24 cellular contexts compared by ENCODE assay signal in the genomic region with DNA sequence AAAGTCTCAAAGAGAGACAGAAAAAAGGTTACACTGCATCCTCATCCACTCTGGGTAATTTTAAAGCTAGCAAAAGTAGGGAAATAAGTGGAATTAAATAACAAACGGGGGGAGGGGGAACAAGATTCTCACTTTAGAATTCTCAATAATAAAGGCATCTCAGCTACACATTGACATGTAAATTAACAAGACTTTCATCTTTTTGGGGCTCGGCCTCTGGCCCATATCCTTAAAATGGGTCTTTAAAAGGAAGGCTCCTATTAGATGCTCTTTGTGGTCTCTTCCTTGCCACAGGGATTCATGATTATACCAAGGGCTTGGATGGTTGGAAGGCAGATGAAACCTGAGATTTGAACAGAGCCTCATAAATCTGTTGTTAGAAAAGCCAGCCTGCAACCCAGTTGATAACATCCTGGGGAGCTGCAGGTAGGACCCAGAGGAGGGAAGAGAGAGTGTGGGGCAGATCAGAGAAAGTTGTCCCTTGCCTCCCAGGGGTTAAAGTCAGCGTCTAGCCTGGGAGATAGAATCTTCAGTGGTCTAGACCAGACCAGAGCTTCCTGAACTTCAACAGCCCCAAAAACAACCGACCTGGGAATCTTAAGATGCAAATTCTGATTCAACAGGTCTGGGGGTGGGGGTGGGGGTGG.
"Had no signal": no experiment of that assay in that cellular context is flagged by ENCODE, and none has a peak within 500 bp of the region (broad histone marks: within the 10 kb centered on the region; RNA-seq: fewer than 3 reads in every experiment).

No MANE protein-coding gene starts in this region.

- H3K36me3 ChIP-seq: heart left ventricle, ovary, sigmoid colon, spleen, thoracic aorta, upper lobe of right lung, WERI-Rb-1 had no signal

- H3K27me3 ChIP-seq: body of pancreas, ovary, upper lobe of right lung had no signal

- H3K36me3 Mint-ChIP-seq: activated naive CD4-positive, alpha-beta T cell treated with anti-CD3 and anti-CD28 coated beads, Interleukin-2, amount 50 U/mL, for 72 hours; memory B cell had no signal

- H3K27me3 Mint-ChIP-seq: central memory CD8-positive, alpha-beta T cell; effector memory CD8-positive, alpha-beta T cell had no signal

- H3K4me3 ChIP-seq: body of pancreas, heart left ventricle, ovary, sigmoid colon, spleen, thoracic aorta, upper lobe of right lung had no signal

- H3K4me3 Mint-ChIP-seq: activated CD8-positive, alpha-beta T cell treated with anti-CD3 and anti-CD28 coated beads, Interleukin-2, amount 10 ng/mL, durations not matched to agents 7 days and 5 days; activated T-cell treated with anti-CD3 and anti-CD28 coated beads, Interleukin-2, amount 50 U/mL, for 72 hours; central memory CD8-positive, alpha-beta T cell; effector memory CD8-positive, alpha-beta T cell; memory B cell; nephron had no signal

- ATAC-seq: activated CD8-positive, alpha-beta T cell treated with anti-CD3 and anti-CD28 coated beads, Interleukin-2, amount 10 ng/mL, durations not matched to agents 7 days and 5 days; activated naive CD4-positive, alpha-beta T cell treated with anti-CD3 and anti-CD28 coated beads, Interleukin-2, amount 50 U/mL, for 72 hours; body of pancreas; effector memory CD8-positive, alpha-beta T cell had no signal

- H3K9me3 Mint-ChIP-seq: activated naive CD4-positive, alpha-beta T cell treated with anti-CD3 and anti-CD28 coated beads, Interleukin-2, amount 50 U/mL, for 72 hours; activated T-cell treated with anti-CD3 and anti-CD28 coated beads, Interleukin-2, amount 50 U/mL, for 72 hours; central memory CD8-positive, alpha-beta T cell; effector memory CD8-positive, alpha-beta T cell; memory B cell; nephron had no signal

- H3K27ac ChIP-seq: body of pancreas, epithelial cell of prostate, ovary, sigmoid colon, thoracic aorta, upper lobe of right lung, WERI-Rb-1 had no signal

- H3K4me1 ChIP-seq: body of pancreas, sigmoid colon, upper lobe of right lung had no signal

- DNase-seq: activated CD4-positive, alpha-beta T cell treated with anti-CD3 and anti-CD28 coated beads for 48 hours; activated CD8-positive, alpha-beta memory T cell treated with anti-CD3 and anti-CD28 coated beads, Interleukin-2, amount 50 U/mL, for 4 hours; activated CD8-positive, alpha-beta T cell treated with anti-CD3 and anti-CD28 coated beads, Interleukin-2, amount 10 ng/mL, durations not matched to agents 7 days and 5 days; activated gamma-delta T cell; activated T-cell treated with anti-CD3 and anti-CD28 coated beads, Interleukin-2, amount 50 U/mL, for 72 hours; amniotic stem cell; body of pancreas; cortex of kidney; effector memory CD8-positive, alpha-beta T cell; foreskin melanocyte; heart left ventricle; left ventricle myocardium superior; ovary; sigmoid colon; spleen; stimulated activated CD4-positive, alpha-beta T cell treated with anti-CD3 and anti-CD28 coated beads, Interleukin-1b, Interleukin-23, amount 100 ng/mL, for 48 hours; upper lobe of right lung; WERI-Rb-1 had no signal

- H3K27ac Mint-ChIP-seq: activated CD8-positive, alpha-beta T cell treated with anti-CD3 and anti-CD28 coated beads, Interleukin-2, amount 10 ng/mL, durations not matched to agents 7 days and 5 days; activated naive CD4-positive, alpha-beta T cell treated with anti-CD3 and anti-CD28 coated beads, Interleukin-2, amount 50 U/mL, for 72 hours; activated T-cell treated with anti-CD3 and anti-CD28 coated beads, Interleukin-2, amount 50 U/mL, for 72 hours; memory B cell; nephron had no signal

- H3K9me3 ChIP-seq: body of pancreas, heart left ventricle, ovary, sigmoid colon, spleen, thoracic aorta, upper lobe of right lung had no signal

- H3K4me1 Mint-ChIP-seq: central memory CD8-positive, alpha-beta T cell; memory B cell had no signal
